ENCODE assay signal across 1 cellular context in the genomic region with DNA sequence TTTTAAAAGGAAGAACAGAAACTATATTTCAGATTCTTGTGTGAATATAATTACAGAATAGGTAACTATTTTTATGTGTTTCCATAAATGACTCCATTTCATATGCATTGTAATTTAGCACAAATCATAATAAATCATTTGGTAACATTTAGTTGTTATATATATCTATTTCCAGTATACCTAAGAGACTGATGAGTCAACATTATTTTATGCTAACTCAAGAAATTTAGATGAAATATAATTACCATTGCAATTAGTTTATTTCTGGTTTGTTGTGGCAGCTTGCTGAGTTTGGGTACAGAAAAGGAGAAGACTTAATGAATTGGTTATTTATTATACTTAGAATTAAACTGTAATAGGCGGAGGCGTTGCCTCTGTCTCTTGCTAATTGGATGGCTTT.
TF ChIP-seq lines count a peak whose summit lies in the region.

No MANE protein-coding gene starts in this region.

TF ChIP-seq in HepG2, 621 proteins besides CTCF, POLR2A, EP300 and RAD21 (continued from another document):
- TF ChIP-seq, protein P1, sequence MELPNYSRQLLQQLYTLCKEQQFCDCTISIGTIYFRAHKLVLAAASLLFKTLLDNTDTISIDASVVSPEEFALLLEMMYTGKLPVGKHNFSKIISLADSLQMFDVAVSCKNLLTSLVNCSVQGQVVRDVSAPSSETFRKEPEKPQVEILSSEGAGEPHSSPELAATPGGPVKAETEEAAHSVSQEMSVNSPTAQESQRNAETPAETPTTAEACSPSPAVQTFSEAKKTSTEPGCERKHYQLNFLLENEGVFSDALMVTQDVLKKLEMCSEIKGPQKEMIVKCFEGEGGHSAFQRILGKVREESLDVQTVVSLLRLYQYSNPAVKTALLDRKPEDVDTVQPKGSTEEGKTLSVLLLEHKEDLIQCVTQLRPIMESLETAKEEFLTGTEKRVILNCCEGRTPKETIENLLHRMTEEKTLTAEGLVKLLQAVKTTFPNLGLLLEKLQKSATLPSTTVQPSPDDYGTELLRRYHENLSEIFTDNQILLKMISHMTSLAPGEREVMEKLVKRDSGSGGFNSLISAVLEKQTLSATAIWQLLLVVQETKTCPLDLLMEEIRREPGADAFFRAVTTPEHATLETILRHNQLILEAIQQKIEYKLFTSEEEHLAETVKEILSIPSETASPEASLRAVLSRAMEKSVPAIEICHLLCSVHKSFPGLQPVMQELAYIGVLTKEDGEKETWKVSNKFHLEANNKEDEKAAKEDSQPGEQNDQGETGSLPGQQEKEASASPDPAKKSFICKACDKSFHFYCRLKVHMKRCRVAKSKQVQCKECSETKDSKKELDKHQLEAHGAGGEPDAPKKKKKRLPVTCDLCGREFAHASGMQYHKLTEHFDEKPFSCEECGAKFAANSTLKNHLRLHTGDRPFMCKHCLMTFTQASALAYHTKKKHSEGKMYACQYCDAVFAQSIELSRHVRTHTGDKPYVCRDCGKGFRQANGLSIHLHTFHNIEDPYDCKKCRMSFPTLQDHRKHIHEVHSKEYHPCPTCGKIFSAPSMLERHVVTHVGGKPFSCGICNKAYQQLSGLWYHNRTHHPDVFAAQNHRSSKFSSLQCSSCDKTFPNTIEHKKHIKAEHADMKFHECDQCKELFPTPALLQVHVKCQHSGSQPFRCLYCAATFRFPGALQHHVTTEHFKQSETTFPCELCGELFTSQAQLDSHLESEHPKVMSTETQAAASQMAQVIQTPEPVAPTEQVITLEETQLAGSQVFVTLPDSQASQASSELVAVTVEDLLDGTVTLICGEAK (IDR thresholded peaks at IDR 0.05), result no peak
- TF ChIP-seq, protein P1 (CRISPR knock-in tag; IDR thresholded peaks at IDR 0.05), result no peak
- TF ChIP-seq MAFF (IDR thresholded peaks at IDR 0.05; ENCODE audit: low read depth, low read length) (peak; percentile 66), ZNF329 (CRISPR knock-in tag; IDR thresholded peaks at IDR 0.05; ENCODE audit: low read depth) (no peak), SP140L (CRISPR knock-in tag; IDR thresholded peaks at IDR 0.05; ENCODE audit: borderline replicate concordance) (no peak), ZMAT3 (CRISPR knock-in tag; conservative IDR thresholded peaks at IDR 0.05) (no peak), IKZF4 (CRISPR knock-in tag; IDR thresholded peaks at IDR 0.05; ENCODE audit: borderline replicate concordance, low read depth, not compliant biosample characterization) (no peak)
- TF ChIP-seq, protein P2, sequence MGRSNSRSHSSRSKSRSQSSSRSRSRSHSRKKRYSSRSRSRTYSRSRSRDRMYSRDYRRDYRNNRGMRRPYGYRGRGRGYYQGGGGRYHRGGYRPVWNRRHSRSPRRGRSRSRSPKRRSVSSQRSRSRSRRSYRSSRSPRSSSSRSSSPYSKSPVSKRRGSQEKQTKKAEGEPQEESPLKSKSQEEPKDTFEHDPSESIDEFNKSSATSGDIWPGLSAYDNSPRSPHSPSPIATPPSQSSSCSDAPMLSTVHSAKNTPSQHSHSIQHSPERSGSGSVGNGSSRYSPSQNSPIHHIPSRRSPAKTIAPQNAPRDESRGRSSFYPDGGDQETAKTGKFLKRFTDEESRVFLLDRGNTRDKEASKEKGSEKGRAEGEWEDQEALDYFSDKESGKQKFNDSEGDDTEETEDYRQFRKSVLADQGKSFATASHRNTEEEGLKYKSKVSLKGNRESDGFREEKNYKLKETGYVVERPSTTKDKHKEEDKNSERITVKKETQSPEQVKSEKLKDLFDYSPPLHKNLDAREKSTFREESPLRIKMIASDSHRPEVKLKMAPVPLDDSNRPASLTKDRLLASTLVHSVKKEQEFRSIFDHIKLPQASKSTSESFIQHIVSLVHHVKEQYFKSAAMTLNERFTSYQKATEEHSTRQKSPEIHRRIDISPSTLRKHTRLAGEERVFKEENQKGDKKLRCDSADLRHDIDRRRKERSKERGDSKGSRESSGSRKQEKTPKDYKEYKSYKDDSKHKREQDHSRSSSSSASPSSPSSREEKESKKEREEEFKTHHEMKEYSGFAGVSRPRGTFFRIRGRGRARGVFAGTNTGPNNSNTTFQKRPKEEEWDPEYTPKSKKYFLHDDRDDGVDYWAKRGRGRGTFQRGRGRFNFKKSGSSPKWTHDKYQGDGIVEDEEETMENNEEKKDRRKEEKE (IDR thresholded peaks at IDR 0.05), result no peak
- TF ChIP-seq, protein P3, sequence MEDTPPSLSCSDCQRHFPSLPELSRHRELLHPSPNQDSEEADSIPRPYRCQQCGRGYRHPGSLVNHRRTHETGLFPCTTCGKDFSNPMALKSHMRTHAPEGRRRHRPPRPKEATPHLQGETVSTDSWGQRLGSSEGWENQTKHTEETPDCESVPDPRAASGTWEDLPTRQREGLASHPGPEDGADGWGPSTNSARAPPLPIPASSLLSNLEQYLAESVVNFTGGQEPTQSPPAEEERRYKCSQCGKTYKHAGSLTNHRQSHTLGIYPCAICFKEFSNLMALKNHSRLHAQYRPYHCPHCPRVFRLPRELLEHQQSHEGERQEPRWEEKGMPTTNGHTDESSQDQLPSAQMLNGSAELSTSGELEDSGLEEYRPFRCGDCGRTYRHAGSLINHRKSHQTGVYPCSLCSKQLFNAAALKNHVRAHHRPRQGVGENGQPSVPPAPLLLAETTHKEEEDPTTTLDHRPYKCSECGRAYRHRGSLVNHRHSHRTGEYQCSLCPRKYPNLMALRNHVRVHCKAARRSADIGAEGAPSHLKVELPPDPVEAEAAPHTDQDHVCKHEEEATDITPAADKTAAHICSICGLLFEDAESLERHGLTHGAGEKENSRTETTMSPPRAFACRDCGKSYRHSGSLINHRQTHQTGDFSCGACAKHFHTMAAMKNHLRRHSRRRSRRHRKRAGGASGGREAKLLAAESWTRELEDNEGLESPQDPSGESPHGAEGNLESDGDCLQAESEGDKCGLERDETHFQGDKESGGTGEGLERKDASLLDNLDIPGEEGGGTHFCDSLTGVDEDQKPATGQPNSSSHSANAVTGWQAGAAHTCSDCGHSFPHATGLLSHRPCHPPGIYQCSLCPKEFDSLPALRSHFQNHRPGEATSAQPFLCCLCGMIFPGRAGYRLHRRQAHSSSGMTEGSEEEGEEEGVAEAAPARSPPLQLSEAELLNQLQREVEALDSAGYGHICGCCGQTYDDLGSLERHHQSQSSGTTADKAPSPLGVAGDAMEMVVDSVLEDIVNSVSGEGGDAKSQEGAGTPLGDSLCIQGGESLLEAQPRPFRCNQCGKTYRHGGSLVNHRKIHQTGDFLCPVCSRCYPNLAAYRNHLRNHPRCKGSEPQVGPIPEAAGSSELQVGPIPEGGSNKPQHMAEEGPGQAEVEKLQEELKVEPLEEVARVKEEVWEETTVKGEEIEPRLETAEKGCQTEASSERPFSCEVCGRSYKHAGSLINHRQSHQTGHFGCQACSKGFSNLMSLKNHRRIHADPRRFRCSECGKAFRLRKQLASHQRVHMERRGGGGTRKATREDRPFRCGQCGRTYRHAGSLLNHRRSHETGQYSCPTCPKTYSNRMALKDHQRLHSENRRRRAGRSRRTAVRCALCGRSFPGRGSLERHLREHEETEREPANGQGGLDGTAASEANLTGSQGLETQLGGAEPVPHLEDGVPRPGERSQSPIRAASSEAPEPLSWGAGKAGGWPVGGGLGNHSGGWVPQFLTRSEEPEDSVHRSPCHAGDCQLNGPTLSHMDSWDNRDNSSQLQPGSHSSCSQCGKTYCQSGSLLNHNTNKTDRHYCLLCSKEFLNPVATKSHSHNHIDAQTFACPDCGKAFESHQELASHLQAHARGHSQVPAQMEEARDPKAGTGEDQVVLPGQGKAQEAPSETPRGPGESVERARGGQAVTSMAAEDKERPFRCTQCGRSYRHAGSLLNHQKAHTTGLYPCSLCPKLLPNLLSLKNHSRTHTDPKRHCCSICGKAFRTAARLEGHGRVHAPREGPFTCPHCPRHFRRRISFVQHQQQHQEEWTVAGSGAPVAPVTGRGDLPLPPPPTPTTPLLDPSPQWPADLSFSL (CRISPR knock-in tag; IDR thresholded peaks at IDR 0.05), result no peak
TF ChIP-seq in HepG2: peak in this region for 2.
